Comparison of ENCODE assay signal across 14 cellular contexts in the genomic region with DNA sequence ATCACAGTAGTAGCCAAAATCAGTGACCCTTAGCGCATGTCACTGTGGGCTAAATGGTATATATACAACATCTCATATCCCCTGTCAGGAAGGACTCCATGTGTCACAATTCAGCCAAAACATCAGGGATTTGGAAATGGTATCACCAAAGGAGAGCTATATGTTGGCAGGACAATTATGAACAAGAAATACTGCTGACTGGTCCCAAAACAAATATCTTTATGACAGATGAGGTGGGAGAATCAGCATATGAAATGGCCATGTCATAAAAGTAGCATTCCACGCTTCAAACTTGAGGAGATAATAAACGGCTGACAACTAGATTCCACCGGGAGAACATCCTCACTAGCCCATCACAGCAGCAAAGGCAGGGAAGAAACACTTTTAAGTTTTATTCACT.
DNase-seq lines count a peak whose midpoint lies in the region; ATAC-seq and TF ChIP-seq lines count a peak whose summit lies in the region.
"Had no signal": no experiment of that assay in that cellular context is flagged by ENCODE, and none has a peak within 500 bp of the region (broad histone marks: within the 10 kb centered on the region; RNA-seq: fewer than 3 reads in every experiment).

No MANE protein-coding gene starts in this region.

- H3K79me2 ChIP-seq in H9 (ENCODE audit: insufficient read depth, low read length), result peaks cover 3% of the 10 kb centered on the region; the same call in 1 of the 2 replicates

- H2AFZ ChIP-seq in H9 (ENCODE audit: low read length) (no peak overlapping the region), IMR-90 (replicated peaks; ENCODE audit: low read length, poor library complexity) (no peak overlapping the region)

- H3K23me2 ChIP-seq in H9 (ENCODE audit: insufficient read length, low read depth, low read length, poor library complexity, severe bottlenecking), result no peaks in the 10 kb centered on the region

- H2AK9ac ChIP-seq in IMR-90 (replicated peaks; ENCODE audit: low read depth, low read length, poor library complexity), result no peak overlapping the region

- H3K4me1 ChIP-seq in H9 (ENCODE audit: insufficient read depth, low read length), result peaks cover 4% of the 10 kb centered on the region; the same call in 1 of the 2 replicates
- peaks cover 6% of the 10 kb centered on the region; the same call in 1 of the 2 replicates for H3K4me1 ChIP-seq in IMR-90 (ENCODE audit: control insufficient read depth, insufficient read depth, low read length)

- intact Hi-C loops in IMR-90 (cut with micrococcal nuclease), result loop anchor here (10.0 kb wide), 1 partner anchor 254 kb away; no protein-coding TSS in a partner anchor
- intact Hi-C loops in activated CD4-positive, alpha-beta T cell treated with anti-CD3 and anti-CD28 coated beads for 36 hours (cut with DNase I, micrococcal nuclease), result no loop called here

- no peak for DNase-seq in H9
- DNase-seq in IMR-90, result no peak
- DNase-seq in mesothelial cell of epicardium (ENCODE audit: low spot score in 2 of 2, unreplicated experiment in 2 of 2), result no peak
- DNase-seq in activated CD4-positive, alpha-beta T cell treated with anti-CD3 and anti-CD28 coated beads for 36 hours, result no peak
- no peak for DNase-seq in GM19238 (ENCODE audit: insufficient read length, low spot score)
- no peak for DNase-seq in NCI-H2081 (lab: John Stamatoyannopoulos, UW)
- DNase-seq: AML-193; Caco-2; CD4-positive, alpha-beta T cell; HFFc6; KG1 had no signal

- CTCF ChIA-PET in IMR-90 (lab: Yijun Ruan, JAX), result no interaction called here
- CTCF ChIA-PET in activated CD4-positive, alpha-beta T cell treated with anti-CD3 and anti-CD28 coated beads for 36 hours (lab: Charles Lee), result no interaction called here

- H3K18ac ChIP-seq in H9 (ENCODE audit: insufficient read length, low read depth, low read length), result no peak overlapping the region
- no peak overlapping the region for H3K18ac ChIP-seq in IMR-90 (ENCODE audit: low read depth, low read length)

- in situ Hi-C loops in IMR-90 (cut with MboI; ENCODE audit: low sequenced_read_pairs), result no loop called here

- WGBS in H9 (ENCODE audit: extremely low coverage, insufficient read length, low lambda C conversion rate), result no CpG with 5 or more reads among the region's 4 CpGs
- WGBS in IMR-90 (ENCODE audit: extremely low coverage in 2 of 2, insufficient read length in 1 of 2), 2 experiments, result no CpG with 5 or more reads among the region's 4 CpGs

- H3K27ac Mint-ChIP-seq in H9 (peak overlapping the region in 2 of 3 experiments; percentile 7 to 58; a peak in 1 of 7 replicates), mesothelial cell of epicardium (peak overlapping the region; percentile 14)
- H3K27ac Mint-ChIP-seq in activated CD4-positive, alpha-beta T cell treated with anti-CD3 and anti-CD28 coated beads for 36 hours, result no peak overlapping the region
- H3K27ac Mint-ChIP-seq: CD4-positive, alpha-beta T cell; HFFc6 had no signal

- H3K4ac ChIP-seq in H9 (ENCODE audit: low read depth, low read length) (no peak overlapping the region), IMR-90 (ENCODE audit: low read depth, low read length) (no peak overlapping the region)

- no peaks in the 10 kb centered on the region for H3K27me3 ChIP-seq in H9 (ENCODE audit: insufficient read depth, low read length)
- H3K27me3 ChIP-seq in IMR-90 (ENCODE audit: control insufficient read depth, insufficient read depth, low read length), result no peaks in the 10 kb centered on the region

- H4K91ac ChIP-seq in H9 (ENCODE audit: insufficient read length, low read depth, low read length) (no peak overlapping the region), IMR-90 (ENCODE audit: insufficient read depth, low read depth, low read length) (no peak overlapping the region)

- H3K4me2 ChIP-seq in H9 (ENCODE audit: insufficient read depth, insufficient read length, low read length) (no peak overlapping the region), IMR-90 (ENCODE audit: low read depth, low read length) (no peak overlapping the region)

- H3K4me3 Mint-ChIP-seq in H9 (no peak overlapping the region), mesothelial cell of epicardium (no peak overlapping the region)
- no peak overlapping the region for H3K4me3 Mint-ChIP-seq in activated CD4-positive, alpha-beta T cell treated with anti-CD3 and anti-CD28 coated beads for 36 hours
- H3K4me3 Mint-ChIP-seq: CD4-positive, alpha-beta T cell; HFFc6 had no signal

- H3K27me3 Mint-ChIP-seq in H9 (ENCODE audit: low read depth) (no peaks in the 10 kb centered on the region), mesothelial cell of epicardium (ENCODE audit: low read depth) (no peaks in the 10 kb centered on the region)
- peaks cover 3% of the 10 kb centered on the region for H3K27me3 Mint-ChIP-seq in activated CD4-positive, alpha-beta T cell treated with anti-CD3 and anti-CD28 coated beads for 36 hours
- H3K27me3 Mint-ChIP-seq: CD4-positive, alpha-beta T cell had no signal

- H4K8ac ChIP-seq in H9 (replicated peaks; ENCODE audit: insufficient read length, low read depth, low read length), result no peak overlapping the region
- 0 out of 4 replicates have a peak overlapping the region, but pooled peaks of 1 of the 2 experiments have one; percentile 19 for H4K8ac ChIP-seq in IMR-90 (ENCODE audit: low read depth in 2 of 2, low read length in 2 of 2)

- H3K14ac ChIP-seq in H9 (ENCODE audit: insufficient read depth, low read length), result no peak overlapping the region
- no peak overlapping the region for H3K14ac ChIP-seq in IMR-90 (replicated peaks; ENCODE audit: low read depth, low read length)

- TF ChIP-seq RAD21 in IMR-90 (IDR thresholded peaks at IDR 0.05; ENCODE audit: low read length), result no peak

- no peak overlapping the region for H2BK20ac ChIP-seq in H9 (ENCODE audit: low read depth, low read length, poor library complexity, severe bottlenecking)
- H2BK20ac ChIP-seq in IMR-90 (ENCODE audit: low read depth, low read length), result no peak overlapping the region

- H3K9me3 Mint-ChIP-seq in H9 (no peaks in the 10 kb centered on the region), mesothelial cell of epicardium (peaks cover 3% of the 10 kb centered on the region)
- H3K9me3 Mint-ChIP-seq in activated CD4-positive, alpha-beta T cell treated with anti-CD3 and anti-CD28 coated beads for 36 hours (ENCODE audit: low read depth), result no peaks in the 10 kb centered on the region
- H3K9me3 Mint-ChIP-seq: HFFc6 had no signal

- ATAC-seq in IMR-90 (ENCODE audit: low read depth), result no peak
- no peak for ATAC-seq in GM18505 (IDR thresholded peaks at IDR 0.05; ENCODE audit: unreplicated experiment)
- ATAC-seq in activated CD4-positive, alpha-beta T cell treated with anti-CD3 and anti-CD28 coated beads for 36 hours, result no peak

- no peak overlapping the region for H3K27ac ChIP-seq in H9 (ENCODE audit: insufficient read length, low read depth, low read length)
- H3K27ac ChIP-seq in IMR-90 (ENCODE audit: insufficient read depth, low read length), result no peak overlapping the region
- H3K27ac ChIP-seq: C4-2B had no signal

- peaks cover 9% of the 10 kb centered on the region; the same call in 1 of the 2 replicates for H3K9me1 ChIP-seq in IMR-90 (ENCODE audit: insufficient read depth, low read length)

- H4K20me1 ChIP-seq in H9 (ENCODE audit: control insufficient read depth, insufficient read depth, insufficient read length) (no peaks in the 10 kb centered on the region), IMR-90 (ENCODE audit: insufficient read depth, low read length) (peaks cover 4% of the 10 kb centered on the region; the same call in 1 of the 2 replicates)

- H2AK5ac ChIP-seq in H9 (ENCODE audit: insufficient read length, low read length) (no peak overlapping the region), IMR-90 (ENCODE audit: low read depth, low read length) (no peak overlapping the region)

- H2BK5ac ChIP-seq in H9 (ENCODE audit: insufficient read length, low read length), result no peak overlapping the region
- H2BK5ac ChIP-seq in IMR-90 (ENCODE audit: low read depth, low read length, poor library complexity, severe bottlenecking), result no peak overlapping the region

- no peak overlapping the region for H3K9ac ChIP-seq in H9 (ENCODE audit: extremely low read depth, insufficient read length, low read length)
- H3K9ac ChIP-seq in IMR-90 (ENCODE audit: low read depth, low read length), result no peak overlapping the region

- TF ChIP-seq CTCF in H9 (conservative IDR thresholded peaks at IDR 0.05) (no peak), IMR-90 (conservative IDR thresholded peaks at IDR 0.05; ENCODE audit: low read depth, low read length) (no peak), mesothelial cell of epicardium (IDR thresholded peaks at IDR 0.05; ENCODE audit: unreplicated experiment) (no peak)

- H3K36me3 Mint-ChIP-seq in H9 (ENCODE audit: insufficient read depth in 1 of 3, low read depth in 3 of 3) (no peaks in the 10 kb centered on the region), mesothelial cell of epicardium (no peaks in the 10 kb centered on the region)
- H3K36me3 Mint-ChIP-seq in activated CD4-positive, alpha-beta T cell treated with anti-CD3 and anti-CD28 coated beads for 36 hours (ENCODE audit: low read depth), result no peaks in the 10 kb centered on the region

- H3K23ac ChIP-seq in H9 (ENCODE audit: insufficient read length, low read depth, low read length) (no peak overlapping the region), IMR-90 (ENCODE audit: low read depth, low read length) (no peak overlapping the region)

- H3K9me3 ChIP-seq in H9 (ENCODE audit: control insufficient read depth, low read depth, low read length), result no peaks in the 10 kb centered on the region
- H3K9me3 ChIP-seq in IMR-90 (ENCODE audit: control insufficient read depth, insufficient read depth, low read length), result no peaks in the 10 kb centered on the region
- H3K9me3 ChIP-seq: Caco-2, HAP-1 had no signal

- no peaks in the 10 kb centered on the region for H3K79me1 ChIP-seq in H9 (ENCODE audit: insufficient read depth, low read depth, low read length, poor library complexity, severe bottlenecking)
- H3K79me1 ChIP-seq in IMR-90 (ENCODE audit: low read depth in 1 of 2, low read length in 2 of 2), result peaks cover 30 to 73% of the 10 kb centered on the region in 2 experiments

- H2BK120ac ChIP-seq in H9 (ENCODE audit: low read depth, low read length, poor library complexity, severe bottlenecking) (no peak overlapping the region), IMR-90 (ENCODE audit: low read depth, low read length) (no peak overlapping the region)

- POLR2A ChIA-PET in IMR-90 (lab: Charles Lee; ENCODE audit: unreplicated experiment), result no interaction called here
- POLR2A ChIA-PET in activated CD4-positive, alpha-beta T cell treated with anti-CD3 and anti-CD28 coated beads for 36 hours (lab: Charles Lee), result no interaction called here

- peaks cover 33 to 34% of the 10 kb centered on the region in 2 experiments for H3K4me1 Mint-ChIP-seq in H9
- peaks cover 18% of the 10 kb centered on the region for H3K4me1 Mint-ChIP-seq in mesothelial cell of epicardium
- no peaks in the 10 kb centered on the region for H3K4me1 Mint-ChIP-seq in activated CD4-positive, alpha-beta T cell treated with anti-CD3 and anti-CD28 coated beads for 36 hours

- no peak overlapping the region for H3T11ph ChIP-seq in H9 (ENCODE audit: low read length)

- no peak overlapping the region for H2BK12ac ChIP-seq in H9 (ENCODE audit: insufficient read length, low read depth, low read length)

- H3K56ac ChIP-seq in H9 (ENCODE audit: insufficient read length, low read depth, low read length), result no peak overlapping the region
- no peak overlapping the region for H3K56ac ChIP-seq in IMR-90 (ENCODE audit: extremely low read depth, insufficient read depth, low read length)

- no peak overlapping the region for H3K4me3 ChIP-seq in IMR-90 (ENCODE audit: insufficient read depth, low read depth, low read length)
- H3K4me3 ChIP-seq: HAP-1 had no signal

- H2BK15ac ChIP-seq in H9 (ENCODE audit: low read depth, low read length) (no peak overlapping the region), IMR-90 (ENCODE audit: low read depth, low read length) (no peak overlapping the region)

- dilution Hi-C loops in IMR-90 (cut with HindIII; ENCODE audit: low sequenced_read_pairs, unreplicated experiment), result no loop called here

- BruUV-seq in IMR-90 (replicated peaks; lab: Mats Ljungman, UMichigan), result no TSS peak

- no peaks in the 10 kb centered on the region for H3K36me3 ChIP-seq in IMR-90 (ENCODE audit: control insufficient read depth, insufficient read depth, low read length)
- H3K36me3 ChIP-seq: HAP-1 had no signal

- TF ChIP-seq POLR2A in IMR-90 (IDR thresholded peaks at IDR 0.05; ENCODE audit: low read depth, low read length) (no peak), GM18505 (IDR thresholded peaks at IDR 0.05; ENCODE audit: borderline replicate concordance, extremely low read depth, insufficient read depth, insufficient read length) (no peak)

- H4K5ac ChIP-seq in H9 (ENCODE audit: insufficient read length, low read depth, low read length) (no peak overlapping the region), IMR-90 (ENCODE audit: low read depth, low read length) (no peak overlapping the region)
